In the genomic region with DNA sequence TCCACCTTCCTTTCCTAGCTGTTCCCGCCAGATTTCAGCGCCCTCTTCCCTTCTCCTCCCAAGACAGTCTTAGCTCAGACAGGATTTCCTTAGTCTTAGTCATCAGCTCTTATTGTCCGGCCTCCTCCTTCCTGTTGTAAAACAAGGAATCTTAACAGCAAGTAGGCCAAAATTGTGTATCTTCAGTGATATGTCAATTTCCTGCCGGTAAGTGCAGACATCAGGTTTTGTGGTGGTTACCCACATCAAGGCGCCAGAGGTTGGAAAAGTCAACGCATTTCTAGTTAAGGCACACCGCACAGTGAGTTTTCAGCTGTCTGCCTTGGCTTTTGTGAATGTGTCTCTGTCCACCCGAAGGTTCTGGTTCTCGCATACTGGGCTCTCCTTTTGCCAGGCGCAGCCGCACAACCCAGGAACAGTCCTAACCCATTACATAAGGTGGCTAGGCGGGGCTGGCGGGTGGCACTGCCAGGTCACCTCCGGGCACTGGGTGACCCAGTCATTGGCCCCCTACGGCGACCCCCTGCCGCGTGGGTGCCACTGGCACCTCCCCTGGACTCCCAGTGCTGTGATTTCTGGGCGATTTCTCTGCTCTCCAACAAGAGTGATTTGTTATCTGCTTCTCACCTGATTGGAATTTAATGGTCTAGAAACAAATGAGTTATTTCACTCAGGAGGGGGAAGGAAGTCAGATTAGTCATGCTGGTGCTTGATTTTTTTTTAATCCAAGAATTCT, we compare ENCODE assay signal across 8 cellular contexts. TPM values are rescaled to one million over a fixed set of nuclear protein-coding genes. Genes with fewer than 3 reads are reported as not detected.
A peak's percentile ranks its signal among the peaks of the same experiment; 100 is the strongest.
DNase-seq lines count a peak whose midpoint lies in the region; ATAC-seq and TF ChIP-seq lines count a peak whose summit lies in the region.

No MANE protein-coding gene starts in this region.

- no peaks in the 10 kb centered on the region for H3K36me3 ChIP-seq in BLaER1
- no peaks in the 10 kb centered on the region; the same call in 1 of the 2 replicates for H3K36me3 ChIP-seq in MG63
- H3K36me3 ChIP-seq in trophoblast cell (ENCODE audit: control insufficient read depth in 1 of 2, insufficient read depth in 2 of 2, low read length in 2 of 2) = peaks cover 41% of the 10 kb centered on the region in 2 experiments

- peak overlapping the region; percentile 8 for H3K4ac ChIP-seq in trophoblast cell (ENCODE audit: low read depth, low read length)

- peaks cover 4% of the 10 kb centered on the region; the same call in 1 of the 2 replicates for H3K9me3 ChIP-seq in BLaER1
- H3K9me3 ChIP-seq in MG63 = no peaks in the 10 kb centered on the region
- H3K9me3 ChIP-seq in trophoblast cell (ENCODE audit: insufficient read depth, low read depth, low read length) = peaks cover 3% of the 10 kb centered on the region

- H2AFZ ChIP-seq in trophoblast cell (ENCODE audit: insufficient read depth, low read length, poor library complexity) = no peak overlapping the region

- H3K4me3 Mint-ChIP-seq in endothelial cell (ENCODE audit: unreplicated experiment) = peak overlapping the region; percentile 73
- H3K4me3 Mint-ChIP-seq in naive thymus-derived CD8-positive, alpha-beta T cell = no peak overlapping the region

- H3K9ac ChIP-seq in BLaER1 (no peak overlapping the region), trophoblast cell (ENCODE audit: low read length) (no peak overlapping the region)

- H3K14ac ChIP-seq in trophoblast cell (ENCODE audit: low read length) = no peak overlapping the region

- H3K27ac ChIP-seq in BLaER1 (no peak overlapping the region), trophoblast cell (ENCODE audit: low read depth, low read length) (peak overlapping the region; percentile 25)

- POLR2A ChIA-PET in naive thymus-derived CD8-positive, alpha-beta T cell (lab: Charles Lee) = no interaction called here

- no CpG with 5 or more reads among the region's 19 CpGs for WGBS in trophoblast cell (ENCODE audit: extremely low coverage, insufficient coverage, insufficient read length)

- H3K4me3 ChIP-seq in BLaER1 (no peak overlapping the region), MG63 (no peak overlapping the region), trophoblast cell (ENCODE audit: low read depth, low read length) (no peak overlapping the region)

- H4K20me1 ChIP-seq in BLaER1 = no peaks in the 10 kb centered on the region

- H2BK12ac ChIP-seq in trophoblast cell (ENCODE audit: low read length) = peak overlapping the region; percentile 46

- H3K4me1 Mint-ChIP-seq in endothelial cell (ENCODE audit: unreplicated experiment) = peaks cover 90% of the 10 kb centered on the region
- H3K4me1 Mint-ChIP-seq in naive thymus-derived CD8-positive, alpha-beta T cell = peaks cover 0 to 10% (median 4%) of the 10 kb centered on the region in 4 donors

- peak overlapping the region; percentile 32 for H4K91ac ChIP-seq in trophoblast cell (ENCODE audit: low read depth, low read length)

- no peaks in the 10 kb centered on the region for H3K9me3 Mint-ChIP-seq in endothelial cell (ENCODE audit: unreplicated experiment)
- peaks cover 0 to 2% (median 0%) of the 10 kb centered on the region in 9 donors for H3K9me3 Mint-ChIP-seq in naive thymus-derived CD8-positive, alpha-beta T cell

- H4K12ac ChIP-seq in trophoblast cell (ENCODE audit: low read depth, low read length) = no peak overlapping the region

- H2AK5ac ChIP-seq in trophoblast cell (ENCODE audit: low read length) = no peak overlapping the region

- H3K4me1 ChIP-seq in BLaER1 (peaks cover 18% of the 10 kb centered on the region), trophoblast cell (ENCODE audit: control insufficient read depth in 1 of 2, insufficient read depth in 2 of 2, low read length in 2 of 2) (peaks cover 17 to 36% of the 10 kb centered on the region in 2 experiments)

- H2BK5ac ChIP-seq in trophoblast cell (ENCODE audit: low read depth, low read length, poor library complexity) = peak overlapping the region; percentile 29

- ATAC-seq in HG03045 (IDR thresholded peaks at IDR 0.05; ENCODE audit: unreplicated experiment) (no peak), HG02973 (IDR thresholded peaks at IDR 0.05; ENCODE audit: unreplicated experiment) (no peak)
- ATAC-seq in naive thymus-derived CD8-positive, alpha-beta T cell = no peak

- peaks cover 21% of the 10 kb centered on the region for H3K27me3 Mint-ChIP-seq in endothelial cell (ENCODE audit: unreplicated experiment)
- H3K27me3 Mint-ChIP-seq in naive thymus-derived CD8-positive, alpha-beta T cell = peaks cover 29 to 86% (median 41%) of the 10 kb centered on the region in 5 donors

- no peak overlapping the region for H3K23ac ChIP-seq in trophoblast cell (ENCODE audit: low read length)

- H3K18ac ChIP-seq in trophoblast cell (ENCODE audit: low read length) = peak overlapping the region; percentile 14

- H3K27me3 ChIP-seq in BLaER1 = no peaks in the 10 kb centered on the region
- no peaks in the 10 kb centered on the region for H3K27me3 ChIP-seq in MG63
- H3K27me3 ChIP-seq in trophoblast cell (ENCODE audit: insufficient read depth, low read length) = no peaks in the 10 kb centered on the region

- H3K4me2 ChIP-seq in BLaER1 = peak overlapping the region; percentile 76
- no peak overlapping the region for H3K4me2 ChIP-seq in trophoblast cell (ENCODE audit: low read length)

- H4K8ac ChIP-seq in trophoblast cell (ENCODE audit: low read depth, low read length) = peak overlapping the region; percentile 26

- no peak overlapping the region for H2BK120ac ChIP-seq in trophoblast cell (ENCODE audit: insufficient read depth, low read length, poor library complexity)

- H3K79me1 ChIP-seq in trophoblast cell (ENCODE audit: low read length) = peaks cover 6% of the 10 kb centered on the region

- DNase-seq in MG63 (peak; percentile 31), endothelial cell (ENCODE audit: low spot score) (peak; percentile 33), trophoblast cell (peak in 1 of 2 donors; percentile 61), OCI-M1 (lab: John Stamatoyannopoulos, UW) (no peak)
- no peak for DNase-seq in naive thymus-derived CD8-positive, alpha-beta T cell

- H3K27ac Mint-ChIP-seq in endothelial cell (ENCODE audit: unreplicated experiment) = peak overlapping the region; percentile 92
- H3K27ac Mint-ChIP-seq in naive thymus-derived CD8-positive, alpha-beta T cell = no peak overlapping the region

- no peak for TF ChIP-seq CTCF in endothelial cell (IDR thresholded peaks at IDR 0.05; ENCODE audit: unreplicated experiment)

- H3K36me3 Mint-ChIP-seq in endothelial cell (ENCODE audit: low read depth, unreplicated experiment) = peaks cover 72% of the 10 kb centered on the region
- H3K36me3 Mint-ChIP-seq in naive thymus-derived CD8-positive, alpha-beta T cell = no peaks in the 10 kb centered on the region

- peaks cover 3% of the 10 kb centered on the region for H3K79me2 ChIP-seq in trophoblast cell (ENCODE audit: control insufficient read depth, insufficient read depth, low read length, poor library complexity)

RNA-seq across cellular contexts. Expression of a gene that starts 12.9 kb away (rescaled TPM):
- total RNA-seq in MG63 (2014; rRNA removed; shearing (Covaris generic); ENCODE audit: low replicate concordance) = 50.0 and 85.0 TPM in 2 replicates
- 1,556 TPM for total RNA-seq in endothelial cell (ENCODE audit: unreplicated experiment)
- 769 and 825 TPM in 2 replicates for polyA plus RNA-seq in trophoblast cell (2013)
- total RNA-seq in naive thymus-derived CD8-positive, alpha-beta T cell = not detected
- polyA plus RNA-seq in naive thymus-derived CD8-positive, alpha-beta T cell = not detected

RNA-seq across cellular contexts. Expression of a gene that starts 13.0 kb away (rescaled TPM):
- 21.6 and 24.9 TPM in 2 replicates for total RNA-seq in MG63 (2014; rRNA removed; shearing (Covaris generic); ENCODE audit: low replicate concordance)
- 2,720 TPM for total RNA-seq in endothelial cell (ENCODE audit: unreplicated experiment)
- polyA plus RNA-seq in trophoblast cell (2013) = 445 and 497 TPM in 2 replicates
- total RNA-seq in naive thymus-derived CD8-positive, alpha-beta T cell = not detected
- not detected for polyA plus RNA-seq in naive thymus-derived CD8-positive, alpha-beta T cell

Comparison
In these comparisons a context has a peak if more than half of its experiments do, and no peak if none do; other contexts are left out.
1. DNase-seq: peak in MG63 (single experiment) and endothelial cell (single experiment); none in naive thymus-derived CD8-positive, alpha-beta T cell (0 of 10) and OCI-M1 (single experiment).
2. RNA of a gene that starts 12.9 kb away (total RNA-seq): 1,556 TPM in endothelial cell (single experiment) and 50.0 to 85.0 TPM in MG63; not detected in naive thymus-derived CD8-positive, alpha-beta T cell; every median in the first group is over 10 times any median in the second.
3. RNA of a gene that starts 13.0 kb away (total RNA-seq): 2,720 TPM in endothelial cell (single experiment); 21.6 to 24.9 TPM in MG63 and not detected in naive thymus-derived CD8-positive, alpha-beta T cell; every median in the first group is over 100 times any median in the second.